13 cellular contexts compared by ENCODE assay signal in the genomic region with DNA sequence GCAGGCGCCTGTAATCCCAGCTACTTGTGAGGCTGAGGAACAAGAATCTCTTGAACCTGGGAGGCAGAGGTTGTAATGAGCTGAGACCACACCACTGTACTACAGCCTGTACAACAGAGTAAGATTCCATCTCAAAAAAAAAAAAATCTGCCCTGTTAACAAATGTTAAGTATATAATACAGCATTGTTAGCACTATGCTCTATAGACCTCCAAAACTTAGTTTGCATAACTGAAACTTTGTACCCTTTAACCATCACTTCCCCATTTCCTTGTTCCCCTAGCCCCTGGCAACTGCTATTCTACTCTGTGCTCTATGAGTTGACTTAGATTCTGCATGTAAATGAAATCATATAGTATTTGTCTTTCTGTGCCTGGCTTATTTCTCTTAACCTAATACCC.
DNase-seq lines count a peak whose midpoint lies in the region; ATAC-seq and TF ChIP-seq lines count a peak whose summit lies in the region.
"Had no signal": no experiment of that assay in that cellular context is flagged by ENCODE, and none has a peak within 500 bp of the region (broad histone marks: within the 10 kb centered on the region; RNA-seq: fewer than 3 reads in every experiment).

No MANE protein-coding gene starts in this region.

- H3K79me2 ChIP-seq in Karpas-422 (ENCODE audit: low read length) = no peaks in the 10 kb centered on the region

- H3K36me3 ChIP-seq in Karpas-422 (ENCODE audit: insufficient read depth, low read length) (no peaks in the 10 kb centered on the region), prostate gland (no peaks in the 10 kb centered on the region)
- H3K36me3 ChIP-seq: SJSA1 had no signal

- H3K27me3 ChIP-seq in Karpas-422 (ENCODE audit: low read length) = no peaks in the 10 kb centered on the region
- H3K27me3 ChIP-seq in prostate gland (replicated peaks; ENCODE audit: insufficient read depth) = no peaks in the 10 kb centered on the region
- H3K27me3 ChIP-seq: SJSA1 had no signal

- no peaks in the 10 kb centered on the region; the same call in 1 of the 2 replicates for H3K9me3 ChIP-seq in Karpas-422 (ENCODE audit: low read length)
- H3K9me3 ChIP-seq in prostate gland = no peaks in the 10 kb centered on the region
- H3K9me3 ChIP-seq: SJSA1 had no signal

- H3K4me1 ChIP-seq in Karpas-422 (ENCODE audit: low read length) = peaks cover 19% of the 10 kb centered on the region
- H3K4me1 ChIP-seq in prostate gland (replicated peaks) = no peaks in the 10 kb centered on the region
- H3K4me1 ChIP-seq: SJSA1 had no signal

- ATAC-seq in GM19452 (IDR thresholded peaks at IDR 0.05; ENCODE audit: unreplicated experiment) = peak; percentile 92
- peak; percentile 95 for ATAC-seq in HG02938 (IDR thresholded peaks at IDR 0.05; ENCODE audit: unreplicated experiment)
- ATAC-seq in stimulated activated effector memory CD8-positive, alpha-beta T cell treated with anti-CD3 and anti-CD28 coated beads, Interleukin-12 subunit alpha, Interleukin-12 subunit beta, amount 100 ng/mL, for 72 hours = no peak

- no peak for TF ChIP-seq POLR2A in prostate gland (IDR thresholded peaks at IDR 0.05)

- in situ Hi-C loops in GM13977 (cut with MboI; ENCODE audit: low pct_unique_long_range_greater_than_20kb, low sequenced_read_pairs, unreplicated experiment) = no loop called here

- peak overlapping the region; percentile 70; the same call in 1 of the 2 replicates for H2AFZ ChIP-seq in Karpas-422 (ENCODE audit: low read length)

- H3K4me3 ChIP-seq in Karpas-422 (ENCODE audit: low read length) (0 out of 2 replicates have a peak overlapping the region, but pooled peaks have one; percentile 26), prostate gland (no peak overlapping the region)
- H3K4me3 ChIP-seq: SJSA1 had no signal

- H3K9me2 ChIP-seq in Karpas-422 (replicated peaks; ENCODE audit: insufficient read depth, low read length) = no peaks in the 10 kb centered on the region

- peak overlapping the region; percentile 39 for H3K27ac ChIP-seq in Karpas-422 (ENCODE audit: low read length)
- H3K27ac ChIP-seq in prostate gland = no peak overlapping the region
- H3K27ac ChIP-seq: HL-60, SJSA1 had no signal

- CTCF ChIA-PET in GM10248 (lab: Yijun Ruan, JAX) = no interaction called here

- H3K27ac Mint-ChIP-seq in stimulated activated effector memory CD8-positive, alpha-beta T cell treated with anti-CD3 and anti-CD28 coated beads, Interleukin-12 subunit alpha, Interleukin-12 subunit beta, amount 100 ng/mL, for 72 hours = no peak overlapping the region
- H3K27ac Mint-ChIP-seq: activated CD4-positive, alpha-beta memory T cell treated with anti-CD3 and anti-CD28 coated beads for 36 hours had no signal

- H4K20me1 ChIP-seq in Karpas-422 (ENCODE audit: insufficient read depth, low read depth, low read length) = no peaks in the 10 kb centered on the region

- POLR2A ChIA-PET in GM10248 (lab: Yijun Ruan, JAX) = no interaction called here

- H3K4me2 ChIP-seq in Karpas-422 (ENCODE audit: low read depth, low read length, poor library complexity, severe bottlenecking) = peak overlapping the region; percentile 39

- H3K9me3 Mint-ChIP-seq in stimulated activated effector memory CD8-positive, alpha-beta T cell treated with anti-CD3 and anti-CD28 coated beads, Interleukin-12 subunit alpha, Interleukin-12 subunit beta, amount 100 ng/mL, for 72 hours = no peaks in the 10 kb centered on the region
- H3K9me3 Mint-ChIP-seq: activated CD4-positive, alpha-beta memory T cell treated with anti-CD3 and anti-CD28 coated beads for 36 hours had no signal

- no peak for TF ChIP-seq CTCF in GM10248 (IDR thresholded peaks at IDR 0.05; ENCODE audit: control extremely low read depth, extremely low read depth, low read depth, missing control alignments)
- TF ChIP-seq CTCF in GM13977 (IDR thresholded peaks at IDR 0.05; ENCODE audit: extremely low read depth, insufficient read depth, missing control alignments) = no peak
- TF ChIP-seq CTCF in prostate gland (IDR thresholded peaks at IDR 0.05) = no peak

- intact Hi-C loops in prostate gland (cut with DNase I) = no loop called here

- 100% methylated on average over 1 of the region's 1 CpG for WGBS in prostate gland

- no peaks in the 10 kb centered on the region for H3K36me3 Mint-ChIP-seq in stimulated activated effector memory CD8-positive, alpha-beta T cell treated with anti-CD3 and anti-CD28 coated beads, Interleukin-12 subunit alpha, Interleukin-12 subunit beta, amount 100 ng/mL, for 72 hours
- H3K36me3 Mint-ChIP-seq: activated CD4-positive, alpha-beta memory T cell treated with anti-CD3 and anti-CD28 coated beads for 36 hours had no signal

- H3K4me3 Mint-ChIP-seq in stimulated activated effector memory CD8-positive, alpha-beta T cell treated with anti-CD3 and anti-CD28 coated beads, Interleukin-12 subunit alpha, Interleukin-12 subunit beta, amount 100 ng/mL, for 72 hours = no peak overlapping the region
- H3K4me3 Mint-ChIP-seq: activated CD4-positive, alpha-beta memory T cell treated with anti-CD3 and anti-CD28 coated beads for 36 hours had no signal

- no peak overlapping the region for H3K9ac ChIP-seq in Karpas-422 (ENCODE audit: low read length)

- no peaks in the 10 kb centered on the region for H3K4me1 Mint-ChIP-seq in stimulated activated effector memory CD8-positive, alpha-beta T cell treated with anti-CD3 and anti-CD28 coated beads, Interleukin-12 subunit alpha, Interleukin-12 subunit beta, amount 100 ng/mL, for 72 hours

- DNase-seq in GM10248 (ENCODE audit: extremely low spot score) (peak; percentile 6), Karpas-422 (peak; percentile 73), GM13977 (ENCODE audit: low spot score) (no peak), activated gamma-delta T cell treated with Interleukin-2 at 50 U/mL for 16 hours (no peak), prostate gland (ENCODE audit: low spot score) (no peak)
- no peak for DNase-seq in stimulated activated effector memory CD8-positive, alpha-beta T cell treated with anti-CD3 and anti-CD28 coated beads, Interleukin-12 subunit alpha, Interleukin-12 subunit beta, amount 100 ng/mL, for 72 hours (ENCODE audit: low spot score in 2 of 2)
- DNase-seq: activated CD4-positive, alpha-beta memory T cell treated with anti-CD3 and anti-CD28 coated beads for 36 hours; NCI-H1930; stimulated activated naive CD4-positive, alpha-beta T cell treated with Interleukin-2 at 50 U/mL for 16 hours had no signal

Comparison
In these comparisons a context has a peak if more than half of its experiments do, and no peak if none do; other contexts are left out.
1. DNase-seq: peak in GM10248 (single experiment) and Karpas-422 (single experiment); none in stimulated activated effector memory CD8-positive, alpha-beta T cell treated with anti-CD3 and anti-CD28 coated beads, Interleukin-12 subunit alpha, Interleukin-12 subunit beta, amount 100 ng/mL, for 72 hours (0 of 2), GM13977 (single experiment), activated gamma-delta T cell treated with Interleukin-2 at 50 U/mL for 16 hours (single experiment) and prostate gland (single experiment).